In genomic region chr1:13394761-13395160, GRCh38 we compare ENCODE assay signal across 20 cellular contexts. TPM values are rescaled to one million over a fixed set of nuclear protein-coding genes. Genes with fewer than 3 reads are reported as not detected.
"Had no signal": no experiment of that assay in that cellular context is flagged by ENCODE, and none has a peak within 500 bp of the region (broad histone marks: within the 10 kb centered on the region; RNA-seq: fewer than 3 reads in every experiment).

No MANE protein-coding gene starts in this region.

RNA-seq across cellular contexts. Expression of gene PRAMEF17, which starts 5.3 kb away (rescaled TPM):
- total RNA-seq: activated naive CD4-positive, alpha-beta T cell treated with anti-CD3 and anti-CD28 coated beads for 36 hours; activated naive CD4-positive, alpha-beta T cell treated with anti-CD3 and anti-CD28 coated beads, Interleukin-2, amount 50 U/mL, for 72 hours; activated naive CD8-positive, alpha-beta T cell treated with anti-CD3 and anti-CD28 coated beads for 36 hours; activated naive CD8-positive, alpha-beta T cell treated with anti-CD3 and anti-CD28 coated beads, Interleukin-2, amount 10 ng/mL, durations not matched to agents 7 days and 5 days; activated T-cell treated with anti-CD3 and anti-CD28 coated beads, Interleukin-2, amount 50 U/mL, for 4 hours; activated T-cell treated with anti-CD3 and anti-CD28 coated beads, Interleukin-2, amount 50 U/mL, for 72 hours; activated T-helper 1 cell treated with anti-CD3 and anti-CD28 coated beads, Interleukin-12 subunit alpha, Interleukin-12 subunit beta, Interleukin-2, Interleukin-4 antibody, amounts not matched to agents 30 ng/mL and 10 ng/mL and 1 ng/mL, durations not matched to agents 14 hours and 24 hours and 36 hours; activated T-helper 17 cell treated with anti-CD3 and anti-CD28 coated beads, Interleukin-2, amount 50 U/mL, for 72 hours; activated T-helper 2 cell treated with anti-CD3 and anti-CD28 coated beads, Interferon-gamma antibody, Interleukin-2, Interleukin-4, amounts not matched to agents 10 μg/mL and 5 μg/mL and 100 μg/mL, durations not matched to agents 14 hours and 24 hours and 36 hours; adrenal gland; aorta; ascending aorta; astrocyte; body of pancreas; breast epithelium; bronchial epithelial cell; cardiac muscle cell; cardiac septum; cerebellum; chondrocyte had no signal

RNA-seq across cellular contexts. Expression of gene PRAMEF20, which starts 15.5 kb away (rescaled TPM):
- total RNA-seq: activated naive CD4-positive, alpha-beta T cell treated with anti-CD3 and anti-CD28 coated beads for 36 hours; activated naive CD4-positive, alpha-beta T cell treated with anti-CD3 and anti-CD28 coated beads, Interleukin-2, amount 50 U/mL, for 72 hours; activated naive CD8-positive, alpha-beta T cell treated with anti-CD3 and anti-CD28 coated beads for 36 hours; activated naive CD8-positive, alpha-beta T cell treated with anti-CD3 and anti-CD28 coated beads, Interleukin-2, amount 10 ng/mL, durations not matched to agents 7 days and 5 days; activated T-cell treated with anti-CD3 and anti-CD28 coated beads, Interleukin-2, amount 50 U/mL, for 4 hours; activated T-cell treated with anti-CD3 and anti-CD28 coated beads, Interleukin-2, amount 50 U/mL, for 72 hours; activated T-helper 1 cell treated with anti-CD3 and anti-CD28 coated beads, Interleukin-12 subunit alpha, Interleukin-12 subunit beta, Interleukin-2, Interleukin-4 antibody, amounts not matched to agents 30 ng/mL and 10 ng/mL and 1 ng/mL, durations not matched to agents 14 hours and 24 hours and 36 hours; activated T-helper 17 cell treated with anti-CD3 and anti-CD28 coated beads, Interleukin-2, amount 50 U/mL, for 72 hours; activated T-helper 2 cell treated with anti-CD3 and anti-CD28 coated beads, Interferon-gamma antibody, Interleukin-2, Interleukin-4, amounts not matched to agents 10 μg/mL and 5 μg/mL and 100 μg/mL, durations not matched to agents 14 hours and 24 hours and 36 hours; adrenal gland; aorta; ascending aorta; astrocyte; body of pancreas; breast epithelium; bronchial epithelial cell; cardiac muscle cell; cardiac septum; cerebellum; chondrocyte had no signal

RNA-seq across cellular contexts. Expression of gene PRAMEF19, which starts 23.0 kb away (rescaled TPM):
- total RNA-seq: activated naive CD4-positive, alpha-beta T cell treated with anti-CD3 and anti-CD28 coated beads for 36 hours; activated naive CD4-positive, alpha-beta T cell treated with anti-CD3 and anti-CD28 coated beads, Interleukin-2, amount 50 U/mL, for 72 hours; activated naive CD8-positive, alpha-beta T cell treated with anti-CD3 and anti-CD28 coated beads for 36 hours; activated naive CD8-positive, alpha-beta T cell treated with anti-CD3 and anti-CD28 coated beads, Interleukin-2, amount 10 ng/mL, durations not matched to agents 7 days and 5 days; activated T-cell treated with anti-CD3 and anti-CD28 coated beads, Interleukin-2, amount 50 U/mL, for 4 hours; activated T-cell treated with anti-CD3 and anti-CD28 coated beads, Interleukin-2, amount 50 U/mL, for 72 hours; activated T-helper 1 cell treated with anti-CD3 and anti-CD28 coated beads, Interleukin-12 subunit alpha, Interleukin-12 subunit beta, Interleukin-2, Interleukin-4 antibody, amounts not matched to agents 30 ng/mL and 10 ng/mL and 1 ng/mL, durations not matched to agents 14 hours and 24 hours and 36 hours; activated T-helper 17 cell treated with anti-CD3 and anti-CD28 coated beads, Interleukin-2, amount 50 U/mL, for 72 hours; activated T-helper 2 cell treated with anti-CD3 and anti-CD28 coated beads, Interferon-gamma antibody, Interleukin-2, Interleukin-4, amounts not matched to agents 10 μg/mL and 5 μg/mL and 100 μg/mL, durations not matched to agents 14 hours and 24 hours and 36 hours; adrenal gland; aorta; ascending aorta; astrocyte; body of pancreas; breast epithelium; bronchial epithelial cell; cardiac muscle cell; cardiac septum; cerebellum; chondrocyte had no signal

RNA-seq across cellular contexts. Expression of gene PRAMEF14, which starts 47.8 kb away (rescaled TPM):
- total RNA-seq: activated naive CD4-positive, alpha-beta T cell treated with anti-CD3 and anti-CD28 coated beads for 36 hours; activated naive CD4-positive, alpha-beta T cell treated with anti-CD3 and anti-CD28 coated beads, Interleukin-2, amount 50 U/mL, for 72 hours; activated naive CD8-positive, alpha-beta T cell treated with anti-CD3 and anti-CD28 coated beads for 36 hours; activated naive CD8-positive, alpha-beta T cell treated with anti-CD3 and anti-CD28 coated beads, Interleukin-2, amount 10 ng/mL, durations not matched to agents 7 days and 5 days; activated T-cell treated with anti-CD3 and anti-CD28 coated beads, Interleukin-2, amount 50 U/mL, for 4 hours; activated T-cell treated with anti-CD3 and anti-CD28 coated beads, Interleukin-2, amount 50 U/mL, for 72 hours; activated T-helper 1 cell treated with anti-CD3 and anti-CD28 coated beads, Interleukin-12 subunit alpha, Interleukin-12 subunit beta, Interleukin-2, Interleukin-4 antibody, amounts not matched to agents 30 ng/mL and 10 ng/mL and 1 ng/mL, durations not matched to agents 14 hours and 24 hours and 36 hours; activated T-helper 17 cell treated with anti-CD3 and anti-CD28 coated beads, Interleukin-2, amount 50 U/mL, for 72 hours; activated T-helper 2 cell treated with anti-CD3 and anti-CD28 coated beads, Interferon-gamma antibody, Interleukin-2, Interleukin-4, amounts not matched to agents 10 μg/mL and 5 μg/mL and 100 μg/mL, durations not matched to agents 14 hours and 24 hours and 36 hours; adrenal gland; aorta; ascending aorta; body of pancreas; breast epithelium; bronchial epithelial cell; cardiac muscle cell; cardiac septum; cerebellum; chondrocyte had no signal
